19 cellular contexts compared by ENCODE assay signal in genomic region chr3:79467721-79468120, GRCh38.
DNase-seq lines count a peak whose midpoint lies in the region; ATAC-seq and TF ChIP-seq lines count a peak whose summit lies in the region.
"Had no signal": no experiment of that assay in that cellular context is flagged by ENCODE, and none has a peak within 500 bp of the region (broad histone marks: within the 10 kb centered on the region; RNA-seq: fewer than 3 reads in every experiment).

No MANE protein-coding gene starts in this region.

- H3K4me1 ChIP-seq in NT2/D1 (ENCODE audit: insufficient read depth, insufficient read length), result no peaks in the 10 kb centered on the region
- H3K4me1 ChIP-seq: heart right ventricle had no signal

- H3K9ac ChIP-seq in NT2/D1 (ENCODE audit: insufficient read length, low read depth), result no peak overlapping the region

- no peaks in the 10 kb centered on the region for H3K9me3 ChIP-seq in NT2/D1 (ENCODE audit: insufficient read depth, low read length)
- H3K9me3 ChIP-seq: mucosa of descending colon had no signal

- TF ChIP-seq CTCF in choroid plexus epithelial cell (conservative IDR thresholded peaks at IDR 0.05; ENCODE audit: low read depth, low read length), result no peak

- peak; percentile 16 for DNase-seq in EL
- peak; percentile 32 for DNase-seq in NT2/D1 (ENCODE audit: low read depth, low spot score)
- peak; percentile 51 for DNase-seq in choroid plexus epithelial cell (ENCODE audit: low read depth)
- peak; percentile 42 for DNase-seq in kidney glomerular epithelial cell (lab: John Stamatoyannopoulos, UW)
- DNase-seq in activated CD8-positive, alpha-beta memory T cell treated with anti-CD3 and anti-CD28 coated beads, Interleukin-2, amount 50 U/mL, for 4 hours, result no peak
- DNase-seq in stimulated activated CD4-positive, alpha-beta T cell treated with anti-CD3 and anti-CD28 coated beads, Interleukin-15, amount 100 ng/mL, for 24 hours, result no peak
- DNase-seq in activated naive CD4-positive, alpha-beta T cell treated with anti-CD3 and anti-CD28 coated beads, Interleukin-2, amount 50 U/mL, for 72 hours (ENCODE audit: low spot score in 2 of 2), result no peak
- DNase-seq in T-helper 9 cell, result no peak
- DNase-seq: activated CD4-positive, alpha-beta T cell treated with anti-CD3 and anti-CD28 coated beads, Interleukin-2, amount 50 U/mL, for 4 hours; activated T-cell treated with anti-CD3 and anti-CD28 coated beads, Interleukin-2, amount 50 U/mL, for 24 hours; CD8-positive, alpha-beta T cell; heart right ventricle; KBM-7; mucosa of descending colon; NCI-H774; stimulated activated CD4-positive, alpha-beta T cell treated with anti-CD3 and anti-CD28 coated beads, Interleukin-2, amount 100 ng/mL, for 24 hours had no signal

- H3K4me3 ChIP-seq in NT2/D1 (ENCODE audit: insufficient read length, low read depth), result no peak overlapping the region
- no peak overlapping the region for H3K4me3 ChIP-seq in choroid plexus epithelial cell (ENCODE audit: low read depth, low read length)
- H3K4me3 ChIP-seq: heart right ventricle, mucosa of descending colon had no signal

- H3K36me3 Mint-ChIP-seq in activated naive CD4-positive, alpha-beta T cell treated with anti-CD3 and anti-CD28 coated beads, Interleukin-2, amount 50 U/mL, for 72 hours, result no peaks in the 10 kb centered on the region
- H3K36me3 Mint-ChIP-seq: activated naive CD4-positive, alpha-beta T cell treated with anti-CD3 and anti-CD28 coated beads, Interleukin-2, amount 50 U/mL, for 24 hours; CD8-positive, alpha-beta T cell had no signal

- H3K27ac Mint-ChIP-seq in activated naive CD4-positive, alpha-beta T cell treated with anti-CD3 and anti-CD28 coated beads, Interleukin-2, amount 50 U/mL, for 72 hours, result no peak overlapping the region
- H3K27ac Mint-ChIP-seq: activated naive CD4-positive, alpha-beta T cell treated with anti-CD3 and anti-CD28 coated beads, Interleukin-2, amount 50 U/mL, for 24 hours; activated T-cell treated with anti-CD3 and anti-CD28 coated beads, Interleukin-2, amount 50 U/mL, for 24 hours; CD8-positive, alpha-beta T cell had no signal

- H3K27me3 ChIP-seq in NT2/D1 (ENCODE audit: insufficient read depth, insufficient read length), result no peaks in the 10 kb centered on the region
- H3K27me3 ChIP-seq: heart right ventricle had no signal

- no peak for ATAC-seq in activated naive CD4-positive, alpha-beta T cell treated with anti-CD3 and anti-CD28 coated beads, Interleukin-2, amount 50 U/mL, for 72 hours
- ATAC-seq: CD8-positive, alpha-beta T cell; heart right ventricle; left lobe of liver; mucosa of descending colon; sciatic nerve had no signal

- H3K9me3 Mint-ChIP-seq in activated naive CD4-positive, alpha-beta T cell treated with anti-CD3 and anti-CD28 coated beads, Interleukin-2, amount 50 U/mL, for 72 hours, result peaks cover 0 to 13% of the 10 kb centered on the region in 2 donors
- H3K9me3 Mint-ChIP-seq: activated naive CD4-positive, alpha-beta T cell treated with anti-CD3 and anti-CD28 coated beads, Interleukin-2, amount 50 U/mL, for 24 hours had no signal

- no peaks in the 10 kb centered on the region for H3K36me3 ChIP-seq in NT2/D1 (ENCODE audit: insufficient read depth, insufficient read length, low read length)
- H3K36me3 ChIP-seq: heart right ventricle had no signal

Comparison
In these comparisons a context has a peak if more than half of its experiments do, and no peak if none do; other contexts are left out.
1. DNase-seq: peak in EL (single experiment), NT2/D1 (single experiment), choroid plexus epithelial cell (single experiment) and kidney glomerular epithelial cell (single experiment); none in activated CD8-positive, alpha-beta memory T cell treated with anti-CD3 and anti-CD28 coated beads, Interleukin-2, amount 50 U/mL, for 4 hours (single experiment), stimulated activated CD4-positive, alpha-beta T cell treated with anti-CD3 and anti-CD28 coated beads, Interleukin-15, amount 100 ng/mL, for 24 hours (single experiment), activated naive CD4-positive, alpha-beta T cell treated with anti-CD3 and anti-CD28 coated beads, Interleukin-2, amount 50 U/mL, for 72 hours (0 of 2) and T-helper 9 cell (single experiment).